Comparison of ENCODE assay signal across 2 cellular contexts in the genomic region with DNA sequence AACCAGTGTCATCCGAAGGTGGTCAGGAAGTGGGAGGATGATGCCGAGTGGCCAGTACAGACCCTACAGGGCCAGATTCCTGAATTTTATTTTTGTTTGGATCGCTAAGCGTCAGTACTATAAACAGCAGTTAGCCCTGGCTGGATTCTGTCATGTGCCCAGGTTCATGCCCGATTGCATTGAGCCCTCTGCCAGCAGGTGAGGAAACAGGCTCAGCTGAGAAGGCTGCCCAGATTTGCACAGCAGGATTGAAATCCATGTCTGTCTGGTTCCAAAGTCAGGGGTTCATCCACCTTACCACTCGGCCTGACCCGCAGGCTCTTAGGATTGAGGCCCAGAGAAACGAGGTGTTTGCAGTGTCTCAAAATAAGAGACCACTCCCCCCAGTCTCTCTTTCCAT.
TF ChIP-seq lines count a peak whose summit lies in the region.

No MANE protein-coding gene starts in this region.

TF ChIP-seq in SK-N-SH, 30 proteins besides CTCF, POLR2A, EP300 and RAD21 (continued from another document):
- TF ChIP-seq, protein P1, sequence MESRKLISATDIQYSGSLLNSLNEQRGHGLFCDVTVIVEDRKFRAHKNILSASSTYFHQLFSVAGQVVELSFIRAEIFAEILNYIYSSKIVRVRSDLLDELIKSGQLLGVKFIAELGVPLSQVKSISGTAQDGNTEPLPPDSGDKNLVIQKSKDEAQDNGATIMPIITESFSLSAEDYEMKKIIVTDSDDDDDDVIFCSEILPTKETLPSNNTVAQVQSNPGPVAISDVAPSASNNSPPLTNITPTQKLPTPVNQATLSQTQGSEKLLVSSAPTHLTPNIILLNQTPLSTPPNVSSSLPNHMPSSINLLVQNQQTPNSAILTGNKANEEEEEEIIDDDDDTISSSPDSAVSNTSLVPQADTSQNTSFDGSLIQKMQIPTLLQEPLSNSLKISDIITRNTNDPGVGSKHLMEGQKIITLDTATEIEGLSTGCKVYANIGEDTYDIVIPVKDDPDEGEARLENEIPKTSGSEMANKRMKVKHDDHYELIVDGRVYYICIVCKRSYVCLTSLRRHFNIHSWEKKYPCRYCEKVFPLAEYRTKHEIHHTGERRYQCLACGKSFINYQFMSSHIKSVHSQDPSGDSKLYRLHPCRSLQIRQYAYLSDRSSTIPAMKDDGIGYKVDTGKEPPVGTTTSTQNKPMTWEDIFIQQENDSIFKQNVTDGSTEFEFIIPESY (IDR thresholded peaks at IDR 0.05; ENCODE audit: borderline replicate concordance, low read depth): no peak
- TF ChIP-seq GATA2 (CRISPR knock-in tag; IDR thresholded peaks at IDR 0.05) (no peak), SMC3 (IDR thresholded peaks at IDR 0.05; ENCODE audit: low read depth, low read length) (no peak), TEAD4 (IDR thresholded peaks at IDR 0.05; ENCODE audit: borderline replicate concordance, insufficient read depth) (no peak), TCF12 (IDR thresholded peaks at IDR 0.05) (no peak), SIN3A (IDR thresholded peaks at IDR 0.05; ENCODE audit: borderline replicate concordance, low read depth, low read length) (no peak), NRF1 (IDR thresholded peaks at IDR 0.05; ENCODE audit: low read depth, low read length) (no peak), FOXM1 (IDR thresholded peaks at IDR 0.05; ENCODE audit: low read depth) (no peak), TAF1 (IDR thresholded peaks at IDR 0.05; ENCODE audit: borderline replicate concordance, low read depth, low read length) (no peak), EZH2phosphoT487 (IDR thresholded peaks at IDR 0.05; ENCODE audit: borderline replicate concordance, low read depth) (no peak)
- TF ChIP-seq, protein P2, sequence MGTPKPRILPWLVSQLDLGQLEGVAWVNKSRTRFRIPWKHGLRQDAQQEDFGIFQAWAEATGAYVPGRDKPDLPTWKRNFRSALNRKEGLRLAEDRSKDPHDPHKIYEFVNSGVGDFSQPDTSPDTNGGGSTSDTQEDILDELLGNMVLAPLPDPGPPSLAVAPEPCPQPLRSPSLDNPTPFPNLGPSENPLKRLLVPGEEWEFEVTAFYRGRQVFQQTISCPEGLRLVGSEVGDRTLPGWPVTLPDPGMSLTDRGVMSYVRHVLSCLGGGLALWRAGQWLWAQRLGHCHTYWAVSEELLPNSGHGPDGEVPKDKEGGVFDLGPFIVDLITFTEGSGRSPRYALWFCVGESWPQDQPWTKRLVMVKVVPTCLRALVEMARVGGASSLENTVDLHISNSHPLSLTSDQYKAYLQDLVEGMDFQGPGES (IDR thresholded peaks at IDR 0.05; ENCODE audit: low read depth, low read length): no peak
- TF ChIP-seq, protein P3, sequence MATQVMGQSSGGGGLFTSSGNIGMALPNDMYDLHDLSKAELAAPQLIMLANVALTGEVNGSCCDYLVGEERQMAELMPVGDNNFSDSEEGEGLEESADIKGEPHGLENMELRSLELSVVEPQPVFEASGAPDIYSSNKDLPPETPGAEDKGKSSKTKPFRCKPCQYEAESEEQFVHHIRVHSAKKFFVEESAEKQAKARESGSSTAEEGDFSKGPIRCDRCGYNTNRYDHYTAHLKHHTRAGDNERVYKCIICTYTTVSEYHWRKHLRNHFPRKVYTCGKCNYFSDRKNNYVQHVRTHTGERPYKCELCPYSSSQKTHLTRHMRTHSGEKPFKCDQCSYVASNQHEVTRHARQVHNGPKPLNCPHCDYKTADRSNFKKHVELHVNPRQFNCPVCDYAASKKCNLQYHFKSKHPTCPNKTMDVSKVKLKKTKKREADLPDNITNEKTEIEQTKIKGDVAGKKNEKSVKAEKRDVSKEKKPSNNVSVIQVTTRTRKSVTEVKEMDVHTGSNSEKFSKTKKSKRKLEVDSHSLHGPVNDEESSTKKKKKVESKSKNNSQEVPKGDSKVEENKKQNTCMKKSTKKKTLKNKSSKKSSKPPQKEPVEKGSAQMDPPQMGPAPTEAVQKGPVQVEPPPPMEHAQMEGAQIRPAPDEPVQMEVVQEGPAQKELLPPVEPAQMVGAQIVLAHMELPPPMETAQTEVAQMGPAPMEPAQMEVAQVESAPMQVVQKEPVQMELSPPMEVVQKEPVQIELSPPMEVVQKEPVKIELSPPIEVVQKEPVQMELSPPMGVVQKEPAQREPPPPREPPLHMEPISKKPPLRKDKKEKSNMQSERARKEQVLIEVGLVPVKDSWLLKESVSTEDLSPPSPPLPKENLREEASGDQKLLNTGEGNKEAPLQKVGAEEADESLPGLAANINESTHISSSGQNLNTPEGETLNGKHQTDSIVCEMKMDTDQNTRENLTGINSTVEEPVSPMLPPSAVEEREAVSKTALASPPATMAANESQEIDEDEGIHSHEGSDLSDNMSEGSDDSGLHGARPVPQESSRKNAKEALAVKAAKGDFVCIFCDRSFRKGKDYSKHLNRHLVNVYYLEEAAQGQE (IDR thresholded peaks at IDR 0.05; ENCODE audit: low read depth, low read length): no peak
- TF ChIP-seq, protein P4, sequence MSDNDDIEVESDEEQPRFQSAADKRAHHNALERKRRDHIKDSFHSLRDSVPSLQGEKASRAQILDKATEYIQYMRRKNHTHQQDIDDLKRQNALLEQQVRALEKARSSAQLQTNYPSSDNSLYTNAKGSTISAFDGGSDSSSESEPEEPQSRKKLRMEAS (IDR thresholded peaks at IDR 0.05; ENCODE audit: low read depth): no peak
TF ChIP-seq in SK-N-SH: peak in this region for 0.

TF ChIP-seq in SK-N-SH treated with all-trans-retinoic acid at 6 μM for 48 hours, 23 proteins besides CTCF, POLR2A, EP300 and RAD21 (continued from another document):
- TF ChIP-seq, protein P5, sequence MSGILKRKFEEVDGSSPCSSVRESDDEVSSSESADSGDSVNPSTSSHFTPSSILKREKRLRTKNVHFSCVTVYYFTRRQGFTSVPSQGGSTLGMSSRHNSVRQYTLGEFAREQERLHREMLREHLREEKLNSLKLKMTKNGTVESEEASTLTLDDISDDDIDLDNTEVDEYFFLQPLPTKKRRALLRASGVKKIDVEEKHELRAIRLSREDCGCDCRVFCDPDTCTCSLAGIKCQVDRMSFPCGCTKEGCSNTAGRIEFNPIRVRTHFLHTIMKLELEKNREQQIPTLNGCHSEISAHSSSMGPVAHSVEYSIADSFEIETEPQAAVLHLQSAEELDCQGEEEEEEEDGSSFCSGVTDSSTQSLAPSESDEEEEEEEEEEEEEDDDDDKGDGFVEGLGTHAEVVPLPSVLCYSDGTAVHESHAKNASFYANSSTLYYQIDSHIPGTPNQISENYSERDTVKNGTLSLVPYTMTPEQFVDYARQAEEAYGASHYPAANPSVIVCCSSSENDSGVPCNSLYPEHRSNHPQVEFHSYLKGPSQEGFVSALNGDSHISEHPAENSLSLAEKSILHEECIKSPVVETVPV (CRISPR knock-in tag; IDR thresholded peaks at IDR 0.05): no peak
- no peak for TF ChIP-seq BACH2 (CRISPR knock-in tag; IDR thresholded peaks at IDR 0.05; ENCODE audit: borderline replicate concordance)
- no peak for TF ChIP-seq ISL1 (CRISPR knock-in tag; IDR thresholded peaks at IDR 0.05)
- no peak for TF ChIP-seq PPARA (CRISPR knock-in tag; IDR thresholded peaks at IDR 0.05; ENCODE audit: borderline replicate concordance)
- no peak for TF ChIP-seq ARNTL (CRISPR knock-in tag; IDR thresholded peaks at IDR 0.05; ENCODE audit: borderline replicate concordance, low read depth)
- TF ChIP-seq ZNF565 (CRISPR knock-in tag; conservative IDR thresholded peaks at IDR 0.05; ENCODE audit: low read depth): no peak
- TF ChIP-seq, protein P6, sequence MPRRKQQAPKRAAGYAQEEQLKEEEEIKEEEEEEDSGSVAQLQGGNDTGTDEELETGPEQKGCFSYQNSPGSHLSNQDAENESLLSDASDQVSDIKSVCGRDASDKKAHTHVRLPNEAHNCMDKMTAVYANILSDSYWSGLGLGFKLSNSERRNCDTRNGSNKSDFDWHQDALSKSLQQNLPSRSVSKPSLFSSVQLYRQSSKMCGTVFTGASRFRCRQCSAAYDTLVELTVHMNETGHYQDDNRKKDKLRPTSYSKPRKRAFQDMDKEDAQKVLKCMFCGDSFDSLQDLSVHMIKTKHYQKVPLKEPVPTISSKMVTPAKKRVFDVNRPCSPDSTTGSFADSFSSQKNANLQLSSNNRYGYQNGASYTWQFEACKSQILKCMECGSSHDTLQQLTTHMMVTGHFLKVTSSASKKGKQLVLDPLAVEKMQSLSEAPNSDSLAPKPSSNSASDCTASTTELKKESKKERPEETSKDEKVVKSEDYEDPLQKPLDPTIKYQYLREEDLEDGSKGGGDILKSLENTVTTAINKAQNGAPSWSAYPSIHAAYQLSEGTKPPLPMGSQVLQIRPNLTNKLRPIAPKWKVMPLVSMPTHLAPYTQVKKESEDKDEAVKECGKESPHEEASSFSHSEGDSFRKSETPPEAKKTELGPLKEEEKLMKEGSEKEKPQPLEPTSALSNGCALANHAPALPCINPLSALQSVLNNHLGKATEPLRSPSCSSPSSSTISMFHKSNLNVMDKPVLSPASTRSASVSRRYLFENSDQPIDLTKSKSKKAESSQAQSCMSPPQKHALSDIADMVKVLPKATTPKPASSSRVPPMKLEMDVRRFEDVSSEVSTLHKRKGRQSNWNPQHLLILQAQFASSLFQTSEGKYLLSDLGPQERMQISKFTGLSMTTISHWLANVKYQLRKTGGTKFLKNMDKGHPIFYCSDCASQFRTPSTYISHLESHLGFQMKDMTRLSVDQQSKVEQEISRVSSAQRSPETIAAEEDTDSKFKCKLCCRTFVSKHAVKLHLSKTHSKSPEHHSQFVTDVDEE (CRISPR knock-in tag; IDR thresholded peaks at IDR 0.05): no peak
- no peak for TF ChIP-seq CSDC2 (CRISPR knock-in tag; IDR thresholded peaks at IDR 0.05)
- TF ChIP-seq ZNF8 (CRISPR knock-in tag; IDR thresholded peaks at IDR 0.05): no peak
- no peak for TF ChIP-seq ZFP3 (CRISPR knock-in tag; IDR thresholded peaks at IDR 0.05)
- no peak for TF ChIP-seq GLIS3 (CRISPR knock-in tag; IDR thresholded peaks at IDR 0.05)
- TF ChIP-seq ZFP30 (CRISPR knock-in tag; IDR thresholded peaks at IDR 0.05): no peak
- no peak for TF ChIP-seq ZC3H10 (CRISPR knock-in tag; IDR thresholded peaks at IDR 0.05)
- TF ChIP-seq ESRRG (CRISPR knock-in tag; IDR thresholded peaks at IDR 0.05): no peak
- TF ChIP-seq TOX (CRISPR knock-in tag; IDR thresholded peaks at IDR 0.05; ENCODE audit: borderline replicate concordance): no peak
